11 cellular contexts compared by ENCODE assay signal in the genomic region with DNA sequence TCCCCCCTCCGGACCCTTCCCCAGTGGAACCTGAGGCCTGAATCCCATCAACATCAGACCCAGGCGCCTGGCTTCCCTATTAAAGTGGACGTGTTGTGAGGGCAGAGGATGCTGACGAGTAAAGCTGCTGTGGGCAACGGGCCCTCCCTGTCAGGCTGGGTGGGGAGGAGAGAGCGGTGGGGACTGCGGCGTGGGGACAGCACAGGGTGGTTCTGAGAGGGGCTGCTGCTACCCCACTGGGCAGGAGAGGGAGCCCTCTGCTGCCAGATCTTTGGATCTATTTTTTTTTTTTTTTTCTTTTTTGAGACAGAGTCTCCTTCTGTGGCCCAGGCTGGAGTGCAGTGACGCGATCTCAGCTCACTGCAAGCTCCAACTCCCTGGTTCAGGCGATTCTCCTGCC. TPM values are rescaled to one million over a fixed set of nuclear protein-coding genes. Genes with fewer than 3 reads are reported as not detected.
DNase-seq lines count a peak whose midpoint lies in the region; ATAC-seq and TF ChIP-seq lines count a peak whose summit lies in the region.
"Had no signal": no experiment of that assay in that cellular context is flagged by ENCODE, and none has a peak within 500 bp of the region (broad histone marks: within the 10 kb centered on the region; RNA-seq: fewer than 3 reads in every experiment).

No MANE protein-coding gene starts in this region.

- DNase-seq in AG20443 (ENCODE audit: low spot score) = peak; percentile 57
- peak; percentile 67 for DNase-seq in SK-N-DZ (ENCODE audit: low spot score)
- peak; percentile 66 for DNase-seq in iPS-NIHi11 (ENCODE audit: low spot score)
- DNase-seq in T-helper 1 cell = no peak
- DNase-seq: activated effector memory CD4-positive, alpha-beta T cell treated with Interleukin-2 at 50 U/mL for 16 hours; mucosa of descending colon had no signal

- no peak overlapping the region for H3K4me3 ChIP-seq in GM12875 (ENCODE audit: low read depth, low read length)
- H3K4me3 ChIP-seq: mucosa of descending colon, SK-N-MC had no signal

- TF ChIP-seq CTCF in GM12875 (IDR thresholded peaks at IDR 0.05; ENCODE audit: borderline replicate concordance, insufficient read depth, low read depth, low read length) = peak; percentile 27; the same call in 1 of the 2 replicates

- ATAC-seq in GM18909 (IDR thresholded peaks at IDR 0.05; ENCODE audit: poor library complexity, unreplicated experiment) (no peak), HG03159 (IDR thresholded peaks at IDR 0.05; ENCODE audit: unreplicated experiment) (no peak), HG02642 (IDR thresholded peaks at IDR 0.05; ENCODE audit: poor library complexity, unreplicated experiment) (no peak)
- ATAC-seq: mucosa of descending colon had no signal

RNA-seq across cellular contexts. Expression of a gene that starts 5.9 kb away (rescaled TPM):
- not detected in 2 replicates for polyA plus RNA-seq in SK-N-DZ (2014; cell fraction: cytosol; rRNA removed)
- polyA plus RNA-seq in SK-N-DZ (2014; cell fraction: nucleus; rRNA removed) = 1.3 TPM in 1 of 2 replicates, not detected in the other

RNA-seq across cellular contexts. Expression of a gene that starts 20.8 kb away (rescaled TPM):
- 19.1 and 26.6 TPM in 2 replicates for polyA plus RNA-seq in SK-N-DZ (2014; cell fraction: cytosol; rRNA removed)
- polyA plus RNA-seq in SK-N-DZ (2014; cell fraction: nucleus; rRNA removed) = 27.9 and 35.3 TPM in 2 replicates

Comparison
In these comparisons a context has a peak if more than half of its experiments do, and no peak if none do; other contexts are left out.
1. DNase-seq: peak in AG20443 (single experiment), SK-N-DZ (single experiment) and iPS-NIHi11 (single experiment); none in T-helper 1 cell (0 of 5).